ENCODE assay signal across 14 cellular contexts in the genomic region with DNA sequence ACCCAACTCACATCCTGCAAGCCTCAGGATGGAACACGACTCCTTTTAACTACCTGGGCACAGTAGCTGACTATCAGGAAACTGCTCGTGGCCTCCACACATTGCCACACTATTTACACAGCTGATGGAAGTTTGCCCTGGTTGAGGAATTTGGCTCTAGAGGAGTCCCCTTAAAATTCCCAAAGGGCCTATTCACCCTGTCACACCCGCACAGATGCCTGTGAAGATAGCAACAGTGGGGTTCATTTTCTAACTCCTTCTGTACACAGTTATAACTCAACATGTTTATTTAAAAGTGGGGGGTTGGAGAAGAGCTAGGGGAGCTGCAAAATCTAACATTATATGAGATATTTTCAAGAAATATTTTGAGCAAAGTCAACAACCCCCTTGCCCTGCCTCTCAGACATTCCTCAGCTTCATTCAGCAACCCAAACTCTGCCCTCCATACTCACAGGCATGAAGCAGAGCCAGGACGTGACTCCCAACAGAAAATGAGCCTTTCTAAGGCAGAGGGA. TPM values are rescaled to one million over a fixed set of nuclear protein-coding genes. Genes with fewer than 3 reads are reported as not detected.
DNase-seq lines count a peak whose midpoint lies in the region; ATAC-seq, FAIRE-seq and TF ChIP-seq lines count a peak whose summit lies in the region.
"Had no signal": no experiment of that assay in that cellular context is flagged by ENCODE, and none has a peak within 500 bp of the region (broad histone marks: within the 10 kb centered on the region; RNA-seq: fewer than 3 reads in every experiment).

No MANE protein-coding gene starts in this region.

- no peaks in the 10 kb centered on the region for H4K20me1 ChIP-seq in H1 (replicated peaks in 1 of 2; ENCODE audit: control insufficient read depth in 1 of 2, insufficient read depth in 2 of 2, low read length in 2 of 2)

- no peak overlapping the region for H2BK12ac ChIP-seq in H1 (ENCODE audit: low read depth, low read length)

- CTCF ChIA-PET in H1 (lab: Charles Lee; ENCODE audit: partially characterized antibody) = interaction anchor here (0.6 to 1.7 kb wide), 6 partner anchors 11 to 237 kb away, joined by 3 to 5 read pairs (median 4); no protein-coding TSS in a partner anchor

- H3K23ac ChIP-seq in H1 (ENCODE audit: insufficient read length) = no peak overlapping the region

- TF ChIP-seq CTCF in H1 (IDR thresholded peaks at IDR 0.05; ENCODE audit: control extremely low read depth in 1 of 3, insufficient read depth in 1 of 3, low read depth in 1 of 3, low read length in 3 of 3) (no peak), mucosa of descending colon (IDR thresholded peaks at IDR 0.05) (no peak)

- H3K14ac ChIP-seq in H1 (ENCODE audit: insufficient read length) = no peak overlapping the region

- H3K27ac Mint-ChIP-seq in T-helper 2 cell treated with Interferon-gamma antibody and Interleukin-4, amounts not matched to agents 5 μg/mL and 100 μg/mL, for 36 hours = no peak overlapping the region

- H4K8ac ChIP-seq in H1 (ENCODE audit: extremely low read depth, insufficient read depth, low read length) = no peak overlapping the region

- no peak overlapping the region for H4K5ac ChIP-seq in H1 (ENCODE audit: insufficient read length, low read depth, low read length)

- H2AK5ac ChIP-seq in H1 (ENCODE audit: low read depth, low read length) = no peak overlapping the region

- H3K27me3 ChIP-seq in H1 (replicated peaks in 1 of 4; ENCODE audit: control insufficient read depth in 3 of 4, extremely low read depth in 1 of 4, insufficient read depth in 3 of 4, low read length in 3 of 4) = peaks cover 0 to 1% (median 0%) of the 10 kb centered on the region in 4 experiments; a peak in 2 of 7 replicates
- H3K27me3 ChIP-seq: BE2C had no signal

- H3K4me1 ChIP-seq in H1 (replicated peaks in 1 of 4; ENCODE audit: control insufficient read depth in 3 of 4, insufficient read depth in 4 of 4, low read length in 3 of 4) = peaks cover 0 to 5% (median 2%) of the 10 kb centered on the region in 4 experiments; a peak in 4 of 7 replicates
- no peaks in the 10 kb centered on the region for H3K4me1 ChIP-seq in mucosa of descending colon (ENCODE audit: low read depth)
- H3K4me1 ChIP-seq: BE2C had no signal

- no peak overlapping the region for H3K4me3 Mint-ChIP-seq in T-helper 2 cell treated with Interferon-gamma antibody and Interleukin-4, amounts not matched to agents 5 μg/mL and 100 μg/mL, for 36 hours

- 53% methylated on average over 4 of the region's 4 CpGs; no CpG with 5 or more reads in 1 of the 2 experiments for WGBS in H1 (ENCODE audit: extremely low coverage in 1 of 2, insufficient coverage in 1 of 2, insufficient read length in 1 of 2, insufficient replicate concordance in 2 of 2, low coverage in 1 of 2, low lambda C conversion rate in 2 of 2, missing lambda C conversion rate in 1 of 2), 2 experiments

- no peaks in the 10 kb centered on the region for H3K36me3 Mint-ChIP-seq in T-helper 2 cell treated with Interferon-gamma antibody and Interleukin-4, amounts not matched to agents 5 μg/mL and 100 μg/mL, for 36 hours (ENCODE audit: low read depth)

- ATAC-seq in mucosa of descending colon = peak; percentile 27
- no peak for ATAC-seq in GM21367 (IDR thresholded peaks at IDR 0.05; ENCODE audit: unreplicated experiment)
- ATAC-seq: GM12878 had no signal

- no peak overlapping the region for H2BK20ac ChIP-seq in H1 (ENCODE audit: low read length)

- POLR2A ChIA-PET in H1 (lab: Charles Lee; ENCODE audit: partially characterized antibody) = interaction anchor here (1.1 to 1.7 kb wide), 3 partner anchors 37 to 63 kb away, joined by 3 to 8 read pairs (median 8); partner anchors contain the start of gene CCN1

- no peaks in the 10 kb centered on the region for H3K79me1 ChIP-seq in H1 (ENCODE audit: low read depth, low read length)

- no peak for TF ChIP-seq POLR2A in H1 (IDR thresholded peaks at IDR 0.05; ENCODE audit: control extremely low read depth in 1 of 2, low read depth in 2 of 2, low read length in 2 of 2)

- no peak overlapping the region for H3K27ac ChIP-seq in H1 (ENCODE audit: low read depth, low read length)
- H3K27ac ChIP-seq: SK-N-MC, skin epidermis had no signal

- no peak overlapping the region for H3K4ac ChIP-seq in H1 (replicated peaks; ENCODE audit: insufficient read length, low read depth, low read length)

- DNase-seq in ACHN (peak; percentile 28), LHCN-M2 (ENCODE audit: low read depth) (peak; percentile 83), H1 (ENCODE audit: low read depth in 1 of 2, low spot score in 2 of 2) (no peak), mucosa of descending colon (no peak), Ammon's horn (ENCODE audit: low spot score) (no peak)
- DNase-seq in stimulated activated CD4-positive, alpha-beta T cell treated with anti-CD3 and anti-CD28 coated beads, Interleukin-4, amount 100 ng/mL, for 4 hours = no peak
- DNase-seq in T-helper 2 cell treated with Interferon-gamma antibody and Interleukin-4, amounts not matched to agents 5 μg/mL and 100 μg/mL, for 36 hours (ENCODE audit: low spot score) = no peak
- DNase-seq: BE2C; NCI-H1417 treated with DMSO at 0.1 percent for 48 hours; stimulated activated naive CD4-positive, alpha-beta T cell treated with Interleukin-2 at 50 U/mL for 16 hours had no signal

- H3K4me3 ChIP-seq in H1 (ENCODE audit: extremely low read depth in 1 of 4, insufficient read depth in 2 of 4, low read depth in 3 of 4, low read length in 4 of 4) (no peak overlapping the region), mucosa of descending colon (no peak overlapping the region)
- H3K4me3 ChIP-seq: GM12878, SK-N-MC, skin epidermis had no signal

- no peaks in the 10 kb centered on the region for H3K79me2 ChIP-seq in H1 (ENCODE audit: control insufficient read depth in 1 of 2, insufficient read depth in 2 of 2, low read length in 2 of 2)

- H3K9me3 ChIP-seq in H1 (ENCODE audit: insufficient read depth in 2 of 2, low read depth in 1 of 2, low read length in 1 of 2) (no peaks in the 10 kb centered on the region), mucosa of descending colon (no peaks in the 10 kb centered on the region)
- H3K9me3 ChIP-seq: BE2C had no signal

- H3K4me2 ChIP-seq in H1 (ENCODE audit: insufficient read depth in 1 of 2, low read depth in 2 of 2, low read length in 2 of 2) = no peak overlapping the region

- TF ChIP-seq RAD21 in H1 (IDR thresholded peaks at IDR 0.05 in 1 of 2, conservative IDR thresholded peaks at IDR 0.05 in 1 of 2; ENCODE audit: low read depth in 2 of 2, low read length in 2 of 2) = no peak

- no peak overlapping the region for H3K18ac ChIP-seq in H1 (ENCODE audit: extremely low read depth, low read length)

- peak overlapping the region; percentile 26; the same call in 1 of the 2 replicates for H2AFZ ChIP-seq in H1 (ENCODE audit: low read length)

- no peak overlapping the region for H3K56ac ChIP-seq in H1 (replicated peaks; ENCODE audit: insufficient read length, low read depth, low read length)

- H3K27me3 Mint-ChIP-seq in T-helper 2 cell treated with Interferon-gamma antibody and Interleukin-4, amounts not matched to agents 5 μg/mL and 100 μg/mL, for 36 hours (ENCODE audit: low read depth) = peaks cover 10% of the 10 kb centered on the region

- in situ Hi-C loops in ACHN (cut with HindIII; ENCODE audit: low pct_ligation_motif_present, low pct_unique_long_range_greater_than_20kb, low sequenced_read_pairs) = no loop called here

- no peaks in the 10 kb centered on the region for H3K9me3 Mint-ChIP-seq in T-helper 2 cell treated with Interferon-gamma antibody and Interleukin-4, amounts not matched to agents 5 μg/mL and 100 μg/mL, for 36 hours

- H3K36me3 ChIP-seq in H1 (ENCODE audit: control insufficient read depth in 2 of 4, insufficient read depth in 4 of 4, low read length in 3 of 4) (no peaks in the 10 kb centered on the region), mucosa of descending colon (ENCODE audit: low read depth) (no peaks in the 10 kb centered on the region)
- H3K36me3 ChIP-seq: BE2C had no signal

- H3K23me2 ChIP-seq in H1 (ENCODE audit: low read depth, low read length) = no peaks in the 10 kb centered on the region

- H2BK120ac ChIP-seq in H1 (replicated peaks; ENCODE audit: low read depth, low read length) = no peak overlapping the region

- no peak for TF ChIP-seq EP300 in H1 (IDR thresholded peaks at IDR 0.05; ENCODE audit: borderline replicate concordance in 1 of 2, low read depth in 2 of 2, low read length in 2 of 2)

- no peak overlapping the region for H2BK5ac ChIP-seq in H1 (ENCODE audit: low read depth, low read length)

- H2BK15ac ChIP-seq in H1 (ENCODE audit: low read length) = no peak overlapping the region

- no peak for FAIRE-seq in H1 (lab: Jason Lieb, UNC)
- FAIRE-seq: GM12878 had no signal

- H3K4me1 Mint-ChIP-seq in T-helper 2 cell treated with Interferon-gamma antibody and Interleukin-4, amounts not matched to agents 5 μg/mL and 100 μg/mL, for 36 hours (ENCODE audit: low read depth) = no peaks in the 10 kb centered on the region

- no peak overlapping the region for H4K91ac ChIP-seq in H1 (replicated peaks; ENCODE audit: insufficient read length, low read length)

- H3K9ac ChIP-seq in H1 (replicated peaks in 1 of 4; ENCODE audit: extremely low read depth in 1 of 4, low read depth in 3 of 4, low read length in 3 of 4) = no peak overlapping the region

- intact Hi-C loops in mucosa of descending colon (cut with DNase I, micrococcal nuclease) = no loop called here

TF ChIP-seq in H1, 55 proteins besides CTCF, POLR2A, EP300 and RAD21 (continues in another document):
- no peak for TF ChIP-seq NRF1 (IDR thresholded peaks at IDR 0.05; ENCODE audit: low read depth, low read length)
- no peak for TF ChIP-seq TEAD4 (IDR thresholded peaks at IDR 0.05; ENCODE audit: low read depth, low read length)
- TF ChIP-seq ZNF274 (IDR thresholded peaks at IDR 0.05; ENCODE audit: borderline replicate concordance, extremely low read depth, low read length) = no peak
- no peak for TF ChIP-seq SIN3A (conservative IDR thresholded peaks at IDR 0.05 in 1 of 2, IDR thresholded peaks at IDR 0.05 in 1 of 2; ENCODE audit: low read depth in 1 of 2, low read length in 2 of 2)
- no peak for TF ChIP-seq SAP30 (IDR thresholded peaks at IDR 0.05; ENCODE audit: insufficient read depth, insufficient replicate concordance, low read length)
- no peak for TF ChIP-seq KDM4A (IDR thresholded peaks at IDR 0.05; ENCODE audit: low read depth, low read length, severe bottlenecking)
- no peak for TF ChIP-seq SP2 (IDR thresholded peaks at IDR 0.05; ENCODE audit: low read length)

RNA-seq across cellular contexts. Expression of gene CCN1, which starts 35.8 kb away (rescaled TPM):
- 23.1 and 28.7 TPM in 2 replicates for total RNA-seq in LHCN-M2 (2014; rRNA removed)
- polyA plus RNA-seq in LHCN-M2 (2012) = 427 TPM
- 108 and 113 TPM in 2 replicates for total RNA-seq in H1 (2021; fragmentation: NEBNext Ultra II Directional; extraction: Animal tissue kit (Norgen Biotek cat#: 25700))
- polyA plus RNA-seq in H1 (2011; rRNA removed) = 19.1 and 29.7 TPM in 2 replicates
- polyA plus RNA-seq in H1 (2011; cell fraction: cytosol; rRNA removed) = 36.4 TPM
- polyA plus RNA-seq in H1 (2011; cell fraction: nucleus; rRNA removed) = 106 TPM
- 58.2 to 88.4 TPM (median 74.4 TPM) in 4 replicates for polyA plus RNA-seq in H1 (2012, experiment 1 of 2)
- 84.1 TPM for polyA plus RNA-seq in H1 (2012, experiment 2 of 2)
- polyA plus RNA-seq in H1 (2013, experiment 1 of 2) = 122 TPM
- 139 TPM for polyA plus RNA-seq in H1 (2013, experiment 2 of 2)
- 18.3 and 33.7 TPM in 2 replicates for polyA minus RNA-seq in H1 (2011; rRNA and poly(A)+ RNA removed)
- 37.7 TPM for polyA minus RNA-seq in H1 (2011; cell fraction: cytosol; rRNA and poly(A)+ RNA removed)
- 109 TPM for polyA minus RNA-seq in H1 (2011; cell fraction: nucleus; rRNA and poly(A)+ RNA removed)
- total RNA-seq in mucosa of descending colon = 10 to 100 TPM in 2 of 3 donors, 1 to 10 TPM in 1; 8.1 to 94.0 (median 20.2) TPM

Comparison
In these comparisons a context has a peak if more than half of its experiments do, and no peak if none do; other contexts are left out.
1. DNase-seq: peak in ACHN (single experiment) and LHCN-M2 (single experiment); none in H1 (0 of 2), mucosa of descending colon (0 of 3), stimulated activated CD4-positive, alpha-beta T cell treated with anti-CD3 and anti-CD28 coated beads, Interleukin-4, amount 100 ng/mL, for 4 hours (0 of 2), T-helper 2 cell treated with Interferon-gamma antibody and Interleukin-4, amounts not matched to agents 5 μg/mL and 100 μg/mL, for 36 hours (single experiment) and Ammon's horn (single experiment).